2 cellular contexts compared by ENCODE assay signal in the genomic region with DNA sequence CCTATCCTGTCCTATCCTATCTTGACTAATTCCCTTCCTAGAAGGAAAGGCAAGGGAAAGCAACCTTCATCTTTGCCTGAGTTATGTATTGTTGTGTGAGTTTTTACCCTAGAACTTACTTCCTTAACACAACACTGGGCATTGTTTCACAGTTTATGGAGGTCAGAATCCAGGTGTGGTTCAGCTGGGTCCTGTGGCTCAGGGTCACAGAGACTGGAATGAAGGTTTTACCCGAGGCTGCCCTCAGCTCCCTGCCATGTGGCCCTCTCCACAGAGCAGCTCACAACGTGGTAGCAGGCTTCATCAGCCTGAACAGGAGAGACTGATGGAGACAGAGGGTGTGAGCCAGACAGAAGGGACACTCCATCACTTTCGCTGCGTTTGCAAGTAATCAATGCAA.
TF ChIP-seq lines count a peak whose summit lies in the region.

No MANE protein-coding gene starts in this region.

TF ChIP-seq in HepG2, 621 proteins besides CTCF, POLR2A, EP300 and RAD21:
- TF ChIP-seq ZNF629 (CRISPR knock-in tag; conservative IDR thresholded peaks at IDR 0.05) (no peak), ZNF543 (CRISPR knock-in tag; IDR thresholded peaks at IDR 0.05) (0 out of 2 replicates have a peak, but pooled peaks have one; percentile 58)
- TF ChIP-seq, protein P1, sequence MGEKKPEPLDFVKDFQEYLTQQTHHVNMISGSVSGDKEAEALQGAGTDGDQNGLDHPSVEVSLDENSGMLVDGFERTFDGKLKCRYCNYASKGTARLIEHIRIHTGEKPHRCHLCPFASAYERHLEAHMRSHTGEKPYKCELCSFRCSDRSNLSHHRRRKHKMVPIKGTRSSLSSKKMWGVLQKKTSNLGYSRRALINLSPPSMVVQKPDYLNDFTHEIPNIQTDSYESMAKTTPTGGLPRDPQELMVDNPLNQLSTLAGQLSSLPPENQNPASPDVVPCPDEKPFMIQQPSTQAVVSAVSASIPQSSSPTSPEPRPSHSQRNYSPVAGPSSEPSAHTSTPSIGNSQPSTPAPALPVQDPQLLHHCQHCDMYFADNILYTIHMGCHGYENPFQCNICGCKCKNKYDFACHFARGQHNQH (CRISPR knock-in tag; IDR thresholded peaks at IDR 0.05) = no peak

TF ChIP-seq in endothelial cell of umbilical vein, 7 proteins besides CTCF, POLR2A, EP300 and RAD21:
- TF ChIP-seq, protein P2, sequence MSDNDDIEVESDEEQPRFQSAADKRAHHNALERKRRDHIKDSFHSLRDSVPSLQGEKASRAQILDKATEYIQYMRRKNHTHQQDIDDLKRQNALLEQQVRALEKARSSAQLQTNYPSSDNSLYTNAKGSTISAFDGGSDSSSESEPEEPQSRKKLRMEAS (IDR thresholded peaks at IDR 0.05; ENCODE audit: insufficient read depth, insufficient read length) = no peak
- TF ChIP-seq EZH2 (IDR thresholded peaks at IDR 0.05; ENCODE audit: borderline replicate concordance, low read depth, low read length, severe bottlenecking) (no peak), GATA2 (IDR thresholded peaks at IDR 0.05; ENCODE audit: insufficient read depth, insufficient read length, low read depth, low read length) (no peak)
